In genomic region chr6:142718667-142719191, GRCh38 we compare ENCODE assay signal across 31 cellular contexts.
"Had no signal": no experiment of that assay in that cellular context is flagged by ENCODE, and none has a peak within 500 bp of the region (broad histone marks: within the 10 kb centered on the region; RNA-seq: fewer than 3 reads in every experiment).

No MANE protein-coding gene starts in this region.

- H3K79me2 ChIP-seq: parathyroid adenoma had no signal

- DNase-seq: naive thymus-derived CD4-positive, alpha-beta T cell; natural killer cell; occipital lobe; ovary; retina; spleen; stimulated activated CD4-positive, alpha-beta T cell treated with anti-CD3 and anti-CD28 coated beads, Interleukin-12 subunit alpha, Interleukin-12 subunit beta, amount 100 ng/mL, for 4 hours; stimulated activated CD4-positive, alpha-beta T cell treated with anti-CD3 and anti-CD28 coated beads, Interleukin-1b, Interleukin-23, amount 100 ng/mL, for 48 hours; stimulated activated CD4-positive, alpha-beta T cell treated with anti-CD3 and anti-CD28 coated beads, Interleukin-4, amount 100 ng/mL, for 1 hour; stimulated activated CD4-positive, alpha-beta T cell treated with anti-CD3 and anti-CD28 coated beads, Interleukin-4, amount 100 ng/mL, for 4 hours; stimulated activated CD8-positive, alpha-beta memory T cell treated with anti-CD3 and anti-CD28 coated beads, Interleukin-4, amount 100 ng/mL, for 48 hours; stimulated activated naive CD4-positive, alpha-beta T cell; stimulated activated naive CD8-positive, alpha-beta T cell treated with anti-CD3 and anti-CD28 coated beads, Interleukin-15, amount 100 ng/mL, for 72 hours; stimulated activated naive CD8-positive, alpha-beta T cell treated with anti-CD3 and anti-CD28 coated beads, Interleukin-15, Interleukin-2, amounts not matched to agents 100 U/mL and 50 U/mL, for 24 hours; substantia nigra; testis; tibial artery; transverse colon; upper lobe of right lung; uterus had no signal

- H3K9me3 Mint-ChIP-seq: type B pancreatic cell had no signal

- ATAC-seq: naive thymus-derived CD4-positive, alpha-beta T cell; natural killer cell; sciatic nerve; stimulated activated memory B cell treated with anti-CD40 and anti-IgM and Interleukin-4, amounts not matched to agents 10 μg/mL and 1 μg/mL and 100 μg/mL, for 72 hours; stimulated activated naive CD8-positive, alpha-beta T cell treated with anti-CD3 and anti-CD28 coated beads, Interleukin-15, amount 100 ng/mL, for 72 hours; stimulated activated naive CD8-positive, alpha-beta T cell treated with anti-CD3 and anti-CD28 coated beads, Interleukin-15, Interleukin-2, amounts not matched to agents 100 U/mL and 50 U/mL, for 24 hours; upper lobe of right lung had no signal

- H3K9me3 ChIP-seq: ovary, prostate gland, suprapubic skin, upper lobe of right lung, uterus had no signal

- H3K36me3 ChIP-seq: neural progenitor cell, ovary, prostate gland, right atrium auricular region, spleen, suprapubic skin, tibial artery, transverse colon, upper lobe of right lung, uterus had no signal

- H3K4me1 Mint-ChIP-seq: natural killer cell; nephron; stimulated activated naive CD8-positive, alpha-beta T cell treated with anti-CD3 and anti-CD28 coated beads, Interleukin-15, amount 100 ng/mL, for 72 hours had no signal

- H3K4me3 Mint-ChIP-seq: naive thymus-derived CD4-positive, alpha-beta T cell; natural killer cell; nephron; neural progenitor cell; stimulated activated memory B cell treated with anti-CD40 and anti-IgM and Interleukin-4, amounts not matched to agents 10 μg/mL and 1 μg/mL and 100 μg/mL, for 72 hours; stimulated activated naive CD8-positive, alpha-beta T cell treated with anti-CD3 and anti-CD28 coated beads, Interleukin-15, amount 100 ng/mL, for 72 hours; type B pancreatic cell had no signal

- H3K36me3 Mint-ChIP-seq: neural progenitor cell, type B pancreatic cell had no signal

- H3K27me3 Mint-ChIP-seq: naive thymus-derived CD4-positive, alpha-beta T cell; stimulated activated memory B cell treated with anti-CD40 and anti-IgM and Interleukin-4, amounts not matched to agents 10 μg/mL and 1 μg/mL and 100 μg/mL, for 72 hours; stimulated activated naive CD8-positive, alpha-beta T cell treated with anti-CD3 and anti-CD28 coated beads, Interleukin-15, amount 100 ng/mL, for 72 hours; type B pancreatic cell had no signal

- H3K9ac ChIP-seq: neural progenitor cell, parathyroid adenoma had no signal

- H3K27ac ChIP-seq: neural progenitor cell, ovary, parathyroid adenoma, prostate gland, right atrium auricular region, skin epidermis, spleen, suprapubic skin, testis, tibial artery, transverse colon, upper lobe of right lung, uterus had no signal

- H3K27me3 ChIP-seq: neural progenitor cell, ovary, right atrium auricular region, spleen, suprapubic skin, testis, tibial artery, transverse colon, upper lobe of right lung, uterus had no signal

- H3K4me1 ChIP-seq: neural progenitor cell, prostate gland, right atrium auricular region, suprapubic skin, testis, tibial artery, transverse colon, upper lobe of right lung, uterus had no signal

- H3K27ac Mint-ChIP-seq: naive thymus-derived CD4-positive, alpha-beta T cell; natural killer cell; nephron; neural progenitor cell; stimulated activated memory B cell treated with anti-CD40 and anti-IgM and Interleukin-4, amounts not matched to agents 10 μg/mL and 1 μg/mL and 100 μg/mL, for 72 hours; stimulated activated naive CD8-positive, alpha-beta T cell treated with anti-CD3 and anti-CD28 coated beads, Interleukin-15, amount 100 ng/mL, for 72 hours; type B pancreatic cell had no signal

- H3K4me2 ChIP-seq: neural progenitor cell, smooth muscle cell had no signal

- H3K4me3 ChIP-seq: neural progenitor cell, ovary, prostate gland, right atrium auricular region, skin epidermis, smooth muscle cell, spleen, suprapubic skin, testis, tibial artery, transverse colon, upper lobe of right lung, uterus had no signal

- H2AFZ ChIP-seq: neural progenitor cell, parathyroid adenoma had no signal
